Comparison of ENCODE assay signal across 1 cellular context in the genomic region with DNA sequence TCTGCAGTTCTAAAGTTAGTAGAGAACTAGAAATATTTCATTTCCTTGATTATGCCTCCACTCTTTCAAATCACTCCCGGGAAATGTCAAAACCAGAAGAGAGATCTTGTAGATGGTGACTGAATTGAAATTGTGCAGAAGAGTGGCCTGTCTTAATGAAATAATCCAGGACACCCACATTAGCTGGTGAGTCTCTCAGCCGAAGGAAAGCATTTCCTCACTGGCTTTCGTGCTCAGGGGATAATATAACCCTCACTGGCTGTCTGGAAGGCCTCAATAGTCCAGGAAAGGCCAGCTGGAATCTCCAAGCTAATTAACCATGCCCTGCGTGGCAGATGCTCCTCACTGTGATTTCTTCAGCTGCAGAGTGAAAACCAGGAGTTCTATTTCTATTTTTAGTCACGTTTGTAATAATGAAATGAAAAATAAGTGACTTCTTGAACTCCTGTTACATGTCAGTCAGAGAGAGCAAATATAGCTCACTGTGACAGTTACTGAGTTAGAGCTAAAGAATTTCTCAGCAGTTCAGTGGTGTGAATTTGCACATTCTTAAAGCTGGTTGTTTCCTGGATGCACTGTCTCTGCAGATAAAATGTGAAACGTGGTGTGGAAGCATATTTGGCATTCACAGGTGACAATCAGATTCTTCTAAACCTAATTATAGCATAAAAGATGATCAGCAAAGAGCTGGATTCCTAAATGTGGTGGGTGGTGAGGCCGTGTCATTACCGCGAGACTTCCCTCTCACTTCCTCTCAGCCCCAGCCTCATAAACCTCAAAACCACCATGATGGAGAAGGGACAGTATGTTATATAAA.
TF ChIP-seq lines count a peak whose summit lies in the region.

No MANE protein-coding gene starts in this region.

TF ChIP-seq in GM23338, 12 proteins besides CTCF, POLR2A, EP300 and RAD21 (continued from another document):
- TF ChIP-seq REST (IDR thresholded peaks at IDR 0.05; ENCODE audit: unreplicated experiment) = no peak
- no peak for TF ChIP-seq EZH2 (IDR thresholded peaks at IDR 0.05; ENCODE audit: low read depth, unreplicated experiment)
- no peak for TF ChIP-seq ZNF114 (CRISPR knock-in tag; IDR thresholded peaks at IDR 0.05)
- no peak for TF ChIP-seq ETS1 (IDR thresholded peaks at IDR 0.05)
TF ChIP-seq in GM23338: peak in this region for 0.
